15 cellular contexts compared by ENCODE assay signal in genomic region chr14:94395306-94395899, GRCh38. TPM values are rescaled to one million over a fixed set of nuclear protein-coding genes. Genes with fewer than 3 reads are reported as not detected.
DNase-seq lines count a peak whose midpoint lies in the region; TF ChIP-seq lines count a peak whose summit lies in the region.
"Had no signal": no experiment of that assay in that cellular context is flagged by ENCODE, and none has a peak within 500 bp of the region (broad histone marks: within the 10 kb centered on the region; RNA-seq: fewer than 3 reads in every experiment).

No MANE protein-coding gene starts in this region.

- peak overlapping the region; percentile 44 for H3K27ac ChIP-seq in colonic mucosa
- peak overlapping the region; percentile 97 for H3K27ac ChIP-seq in neutrophil
- H3K27ac ChIP-seq: testis had no signal

- H3K36me3 Mint-ChIP-seq in CD14-positive monocyte (peaks cover 0 to 11% of the 10 kb centered on the region in 2 donors), Calu3 (ENCODE audit: insufficient read depth, unreplicated experiment) (no peaks in the 10 kb centered on the region)

- H3K27me3 ChIP-seq in colonic mucosa = no peaks in the 10 kb centered on the region
- no peaks in the 10 kb centered on the region for H3K27me3 ChIP-seq in neutrophil
- H3K27me3 ChIP-seq: testis had no signal

- intact Hi-C loops in CD14-positive monocyte (cut with micrococcal nuclease) (no loop called here), Calu3 (cut with micrococcal nuclease; ENCODE audit: unreplicated experiment) (loop anchor here (5.0 kb wide), 1 partner anchor 263 kb away; no protein-coding TSS in a partner anchor), colonic mucosa (cut with DNase I) (no loop called here)

- CTCF ChIA-PET in Calu3 (lab: Charles Lee) = interaction anchor here (0.9 kb wide), 1 partner anchor 16 kb away, joined by 3 read pairs; no protein-coding TSS in a partner anchor

- H3K9ac ChIP-seq in colonic mucosa (ENCODE audit: low read depth in 2 of 2, low read length in 2 of 2) = no peak overlapping the region

- peaks cover 79% of the 10 kb centered on the region for H3K4me1 Mint-ChIP-seq in CD14-positive monocyte
- H3K4me1 Mint-ChIP-seq in Calu3 (ENCODE audit: low read depth, unreplicated experiment) = peaks cover 69% of the 10 kb centered on the region

- H3K9me3 ChIP-seq in colonic mucosa (no peaks in the 10 kb centered on the region), neutrophil (no peaks in the 10 kb centered on the region)
- H3K9me3 ChIP-seq: testis had no signal

- no peak overlapping the region for H3K4me3 Mint-ChIP-seq in CD14-positive monocyte
- no peak overlapping the region for H3K4me3 Mint-ChIP-seq in Calu3 (ENCODE audit: low read depth, unreplicated experiment)
- H3K4me3 Mint-ChIP-seq: nephron had no signal

- H3K4me3 ChIP-seq in colonic mucosa (no peak overlapping the region), neutrophil (ENCODE audit: low read depth in 1 of 2, low read length in 1 of 2) (peak overlapping the region; percentile 31 to 76)
- H3K4me3 ChIP-seq: GM12878, K562, testis had no signal

- H3K36me3 ChIP-seq in colonic mucosa (no peaks in the 10 kb centered on the region), neutrophil (no peaks in the 10 kb centered on the region)

- peaks cover 0 to 3% (median 0%) of the 10 kb centered on the region in 7 donors for H3K9me3 Mint-ChIP-seq in CD14-positive monocyte
- H3K9me3 Mint-ChIP-seq in Calu3 (ENCODE audit: low read depth, unreplicated experiment) = no peaks in the 10 kb centered on the region
- H3K9me3 Mint-ChIP-seq: nephron had no signal

- DNase-seq in CD14-positive monocyte (ENCODE audit: low spot score) (no peak), Calu3 (no peak), colonic mucosa (no peak), ecto neural progenitor cell (ENCODE audit: low spot score) (no peak), DMS153 (lab: John Stamatoyannopoulos, UW) (no peak)
- no peak for DNase-seq in activated CD4-positive, CD25-positive, alpha-beta regulatory T cell treated with anti-CD3 and anti-CD28 coated beads, Interleukin-2, amount 50 U/mL, for 72 hours
- DNase-seq: activated effector memory CD4-positive, alpha-beta T cell treated with Interleukin-2 at 50 U/mL for 16 hours; DMS79 treated with DMSO at 0.1 percent for 48 hours; NCI-H82 had no signal

- no peaks in the 10 kb centered on the region for H3K4me1 ChIP-seq in colonic mucosa
- H3K4me1 ChIP-seq in neutrophil (ENCODE audit: control insufficient read depth in 1 of 2, insufficient read depth in 1 of 2, low read depth in 1 of 2, low read length in 1 of 2) = peaks cover 77 to 84% of the 10 kb centered on the region in 2 experiments
- H3K4me1 ChIP-seq: testis had no signal

- no TSS peak for BruUV-seq in Calu3 (replicated peaks; lab: Mats Ljungman, UMichigan)

- H3K27ac Mint-ChIP-seq in CD14-positive monocyte (peak overlapping the region; percentile 98 to 99 (median 99)), Calu3 (ENCODE audit: unreplicated experiment) (peak overlapping the region; percentile 61)
- H3K27ac Mint-ChIP-seq: nephron had no signal

- no peak for TF ChIP-seq CTCF in CD14-positive monocyte (IDR thresholded peaks at IDR 0.05)
- TF ChIP-seq CTCF in Calu3 (IDR thresholded peaks at IDR 0.05; ENCODE audit: unreplicated experiment) = no peak
- TF ChIP-seq CTCF in colonic mucosa (IDR thresholded peaks at IDR 0.05) = no peak
- TF ChIP-seq CTCF in neutrophil (IDR thresholded peaks at IDR 0.05) = no peak

- peaks cover 0 to 4% (median 0%) of the 10 kb centered on the region in 3 donors for H3K27me3 Mint-ChIP-seq in CD14-positive monocyte (ENCODE audit: low read depth in 3 of 3)
- no peaks in the 10 kb centered on the region for H3K27me3 Mint-ChIP-seq in Calu3 (ENCODE audit: unreplicated experiment)

RNA-seq across cellular contexts. Expression of gene SERPINA1, which starts 7.0 kb away (rescaled TPM):
- polyA plus RNA-seq in CD14-positive monocyte = 1,000 to 10,000 TPM; 1,278 to 2,042 TPM
- 167 and 235 TPM in 2 replicates for total RNA-seq in Calu3 (2022)
- 100 to 1,000 TPM; 153 to 278 TPM for total RNA-seq in colonic mucosa
- polyA plus RNA-seq: K562 had no signal

RNA-seq across cellular contexts. Expression of gene SERPINA2, which starts 28.9 kb away (rescaled TPM):
- not detected for polyA plus RNA-seq in CD14-positive monocyte
- not detected in 2 replicates for total RNA-seq in Calu3 (2022)
- total RNA-seq in colonic mucosa = not detected
- total RNA-seq: GM12878, K562, testis had no signal
- polyA plus RNA-seq: adipose tissue, GM12878, K562 had no signal

RNA-seq across cellular contexts. Expression of gene SERPINA11, which starts 57.2 kb away (rescaled TPM):
- not detected for polyA plus RNA-seq in CD14-positive monocyte
- total RNA-seq in Calu3 (2022) (not detected in 2 replicates), colonic mucosa (not detected)
- total RNA-seq: GM12878, K562, testis had no signal
- polyA plus RNA-seq: adipose tissue, K562 had no signal
